Comparison of ENCODE assay signal across 26 cellular contexts in the genomic region with DNA sequence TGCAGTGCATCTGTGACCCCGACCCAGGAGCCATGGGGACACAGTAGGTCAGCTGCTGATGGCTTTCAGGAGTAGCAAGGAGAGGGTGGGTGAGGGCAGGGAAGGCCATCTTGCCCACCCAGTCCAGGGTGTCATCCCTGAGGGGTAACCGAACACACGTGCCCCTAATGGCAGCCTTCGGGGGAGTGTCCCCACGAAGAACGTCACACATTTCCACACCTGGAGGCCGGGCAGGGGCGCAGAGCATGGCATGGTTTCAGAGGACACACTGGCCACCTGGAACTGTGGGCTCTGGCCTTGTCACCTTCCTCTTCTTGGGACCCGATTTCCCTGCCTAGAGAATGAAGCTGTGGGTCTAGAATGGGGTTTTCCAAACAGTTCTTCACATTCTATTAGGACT. TPM values are rescaled to one million over a fixed set of nuclear protein-coding genes. Genes with fewer than 3 reads are reported as not detected.
DNase-seq lines count a peak whose midpoint lies in the region; ATAC-seq and TF ChIP-seq lines count a peak whose summit lies in the region.
"Had no signal": no experiment of that assay in that cellular context is flagged by ENCODE, and none has a peak within 500 bp of the region (broad histone marks: within the 10 kb centered on the region; RNA-seq: fewer than 3 reads in every experiment).

No MANE protein-coding gene starts in this region.

- peaks cover 6% of the 10 kb centered on the region for H3K27me3 Mint-ChIP-seq in endothelial cell (ENCODE audit: unreplicated experiment)
- no peaks in the 10 kb centered on the region for H3K27me3 Mint-ChIP-seq in activated CD8-positive, alpha-beta T cell treated with anti-CD3 and anti-CD28 coated beads for 36 hours
- H3K27me3 Mint-ChIP-seq: CD4-positive, alpha-beta T cell; CD8-positive, alpha-beta memory T cell had no signal

- H3K27me3 ChIP-seq in heart left ventricle, result no peaks in the 10 kb centered on the region
- no peaks in the 10 kb centered on the region for H3K27me3 ChIP-seq in osteoblast (ENCODE audit: insufficient read depth, low read length)
- H3K27me3 ChIP-seq: BE2C had no signal

- CTCF ChIA-PET in activated CD8-positive, alpha-beta T cell treated with anti-CD3 and anti-CD28 coated beads for 36 hours (lab: Charles Lee), result interaction anchor here (1.4 kb wide), 1 partner anchor 15 kb away, joined by 5 read pairs; no protein-coding TSS in a partner anchor

- H3K9me3 ChIP-seq in heart left ventricle, result no peaks in the 10 kb centered on the region
- no peaks in the 10 kb centered on the region for H3K9me3 ChIP-seq in osteoblast (ENCODE audit: low read depth, low read length)
- H3K9me3 ChIP-seq: A549, BE2C, HAP-1 had no signal

- H3K4me3 Mint-ChIP-seq in endothelial cell (ENCODE audit: unreplicated experiment), result no peak overlapping the region
- H3K4me3 Mint-ChIP-seq in activated CD8-positive, alpha-beta T cell treated with anti-CD3 and anti-CD28 coated beads for 36 hours, result no peak overlapping the region
- H3K4me3 Mint-ChIP-seq: CD14-positive monocyte; CD4-positive, alpha-beta T cell; CD8-positive, alpha-beta memory T cell; GM23338; HFFc6 had no signal

- POLR2A ChIA-PET in activated CD8-positive, alpha-beta T cell treated with anti-CD3 and anti-CD28 coated beads for 36 hours (lab: Charles Lee), result no interaction called here

- 81 to 94% (median 87%) methylated on average over 2 to 9 of the region's 9 CpGs for WGBS in heart left ventricle, 4 donors

- intact Hi-C loops in Right ventricle myocardium superior (cut with DNase I), result no loop called here
- intact Hi-C loops in heart left ventricle (cut with DNase I), result no loop called here
- intact Hi-C loops in activated CD8-positive, alpha-beta T cell treated with anti-CD3 and anti-CD28 coated beads for 36 hours (cut with micrococcal nuclease), result no loop called here

- H4K20me1 ChIP-seq in osteoblast (ENCODE audit: insufficient read depth, low read length), result no peaks in the 10 kb centered on the region

- no peak for TF ChIP-seq POLR2A in heart left ventricle (IDR thresholded peaks at IDR 0.05)

- no peaks in the 10 kb centered on the region for H3K79me2 ChIP-seq in osteoblast (ENCODE audit: insufficient read depth, low read length)

- DNase-seq in Right ventricle myocardium superior (peak; percentile 35), heart left ventricle (no peak), endothelial cell (ENCODE audit: low spot score) (no peak), osteoblast (ENCODE audit: insufficient read length, low spot score, missing footprints) (peak; percentile 58), NCI-H1092 treated with DMSO at 0.1 percent for 48 hours (lab: John Stamatoyannopoulos, UW) (no peak), GM20000 (ENCODE audit: low spot score) (no peak)
- no peak for DNase-seq in activated CD8-positive, alpha-beta T cell treated with anti-CD3 and anti-CD28 coated beads for 36 hours
- DNase-seq: ACHN; AML-193; BE2C; CD4-positive, alpha-beta T cell; CD8-positive, alpha-beta memory T cell; DMS 273 treated with DMSO at 0.1 percent for 48 hours; DMS79; EL; GDM1; HFFc6 had no signal

- ATAC-seq in Right ventricle myocardium superior (ENCODE audit: poor library complexity) (no peak), heart left ventricle (no peak), HG03432 (IDR thresholded peaks at IDR 0.05; ENCODE audit: unreplicated experiment) (no peak)
- ATAC-seq in activated CD8-positive, alpha-beta T cell treated with anti-CD3 and anti-CD28 coated beads for 36 hours, result no peak
- ATAC-seq: A549, GM12878, GM23338 had no signal

- H3K36me3 Mint-ChIP-seq in endothelial cell (ENCODE audit: low read depth, unreplicated experiment), result peaks cover 16% of the 10 kb centered on the region
- peaks cover 2% of the 10 kb centered on the region for H3K36me3 Mint-ChIP-seq in activated CD8-positive, alpha-beta T cell treated with anti-CD3 and anti-CD28 coated beads for 36 hours (ENCODE audit: low read depth)

- no peaks in the 10 kb centered on the region for H3K9me3 Mint-ChIP-seq in endothelial cell (ENCODE audit: unreplicated experiment)
- no peaks in the 10 kb centered on the region for H3K9me3 Mint-ChIP-seq in activated CD8-positive, alpha-beta T cell treated with anti-CD3 and anti-CD28 coated beads for 36 hours
- H3K9me3 Mint-ChIP-seq: CD4-positive, alpha-beta T cell; CD8-positive, alpha-beta memory T cell; GM23338; HFFc6 had no signal

- H3K4me1 Mint-ChIP-seq in endothelial cell (ENCODE audit: unreplicated experiment), result no peaks in the 10 kb centered on the region
- no peaks in the 10 kb centered on the region for H3K4me1 Mint-ChIP-seq in activated CD8-positive, alpha-beta T cell treated with anti-CD3 and anti-CD28 coated beads for 36 hours (ENCODE audit: low read depth)
- H3K4me1 Mint-ChIP-seq: CD14-positive monocyte; CD8-positive, alpha-beta memory T cell; GM23338 had no signal

- H3K36me3 ChIP-seq in heart left ventricle (peaks cover 0 to 39% (median 7%) of the 10 kb centered on the region in 9 donors), osteoblast (ENCODE audit: insufficient read depth, low read length) (no peaks in the 10 kb centered on the region)
- H3K36me3 ChIP-seq: BE2C, HAP-1 had no signal

- peak overlapping the region; percentile 70 for H3K27ac Mint-ChIP-seq in endothelial cell (ENCODE audit: unreplicated experiment)
- no peak overlapping the region for H3K27ac Mint-ChIP-seq in activated CD8-positive, alpha-beta T cell treated with anti-CD3 and anti-CD28 coated beads for 36 hours
- H3K27ac Mint-ChIP-seq: CD4-positive, alpha-beta T cell; CD8-positive, alpha-beta memory T cell; GM23338; HFFc6 had no signal

- H3K4me1 ChIP-seq in heart left ventricle, result peaks cover 0 to 14% (median 2%) of the 10 kb centered on the region in 12 donors
- H3K4me1 ChIP-seq in osteoblast (ENCODE audit: insufficient read depth, low read length), result peaks cover 4% of the 10 kb centered on the region
- H3K4me1 ChIP-seq: A549, HAP-1 had no signal

- H2AFZ ChIP-seq in osteoblast (ENCODE audit: low read length), result no peak overlapping the region
- H2AFZ ChIP-seq: GM23338 had no signal

- no peak for TF ChIP-seq CTCF in heart left ventricle (IDR thresholded peaks at IDR 0.05)
- no peak for TF ChIP-seq CTCF in endothelial cell (IDR thresholded peaks at IDR 0.05; ENCODE audit: unreplicated experiment)
- no peak for TF ChIP-seq CTCF in osteoblast (IDR thresholded peaks at IDR 0.05; ENCODE audit: extremely low read depth, low read depth, low read length)
- no peak for TF ChIP-seq CTCF in activated CD8-positive, alpha-beta T cell treated with anti-CD3 and anti-CD28 coated beads for 36 hours (IDR thresholded peaks at IDR 0.05)
- TF ChIP-seq CTCF in GM20000 (IDR thresholded peaks at IDR 0.05; ENCODE audit: extremely low read depth, missing control alignments), result no peak

- H3K27ac ChIP-seq in heart left ventricle (no peak overlapping the region), osteoblast (ENCODE audit: low read depth, low read length) (no peak overlapping the region)
- H3K27ac ChIP-seq: 22Rv1; A549; BLaER1 treated with 17β-estradiol and CSF1 and Interleukin-3, amounts not matched to agents 10 nM and 100 nM had no signal

- H3K4me2 ChIP-seq in osteoblast (ENCODE audit: insufficient read depth, low read length), result no peak overlapping the region
- H3K4me2 ChIP-seq: A549; BLaER1 treated with 17β-estradiol and CSF1 and Interleukin-3, amounts not matched to agents 10 nM and 100 nM; GM23338 had no signal

- no peak overlapping the region for H3K4me3 ChIP-seq in heart left ventricle
- H3K4me3 ChIP-seq in osteoblast (ENCODE audit: insufficient read depth, low read length), result no peak overlapping the region
- H3K4me3 ChIP-seq: A549; BLaER1 treated with 17β-estradiol and CSF1 and Interleukin-3, amounts not matched to agents 10 nM and 100 nM; GM12878; GM23338; HAP-1 had no signal

RNA-seq across cellular contexts. Expression of gene BAIAP2L2, which starts 19.4 kb away (rescaled TPM):
- 0.24 TPM for total RNA-seq in Right ventricle myocardium superior
- under 1 TPM in 8 of 9 donors, not detected in 1; 0.09 to 0.30 (median 0.22) TPM for total RNA-seq in heart left ventricle
- polyA plus RNA-seq in heart left ventricle, result under 1 TPM; 0.17 to 0.27 TPM
- total RNA-seq in endothelial cell (ENCODE audit: unreplicated experiment), result 0.77 TPM
- 0.88 and 1.1 TPM in 2 replicates for total RNA-seq in osteoblast
- total RNA-seq in activated CD8-positive, alpha-beta T cell treated with anti-CD3 and anti-CD28 coated beads for 36 hours, result under 1 TPM; 0.61 to 0.67 TPM
- total RNA-seq: H4 had no signal
- polyA plus RNA-seq: CD14-positive monocyte; CD8-positive, alpha-beta memory T cell had no signal

RNA-seq across cellular contexts. Expression of gene SLC16A8, which starts 45.9 kb away (rescaled TPM):
- total RNA-seq in Right ventricle myocardium superior (not detected), heart left ventricle (not detected), endothelial cell (ENCODE audit: unreplicated experiment) (not detected), osteoblast (not detected in 2 replicates)
- under 1 TPM in 1 of 2 donors, not detected in 1; 0.34 TPM for polyA plus RNA-seq in heart left ventricle
- not detected for total RNA-seq in activated CD8-positive, alpha-beta T cell treated with anti-CD3 and anti-CD28 coated beads for 36 hours
- total RNA-seq: CD4-positive, alpha-beta T cell; GM12878; H4; HFFc6 had no signal
- polyA plus RNA-seq: A549; CD14-positive monocyte; CD8-positive, alpha-beta memory T cell; GM12878 had no signal

RNA-seq across cellular contexts. Expression of gene PLA2G6, which starts 51.8 kb away (rescaled TPM):
- total RNA-seq in Right ventricle myocardium superior, result 12.0 TPM
- total RNA-seq in heart left ventricle, result 10 to 100 TPM in 6 of 9 donors, 1 to 10 TPM in 3; 6.1 to 17.9 (median 11.0) TPM
- polyA plus RNA-seq in heart left ventricle, result 10 to 100 TPM in 1 of 2 donors, 1 to 10 TPM in 1; 4.9 to 14.2 TPM
- 22.5 TPM for total RNA-seq in endothelial cell (ENCODE audit: unreplicated experiment)
- 12.3 and 17.7 TPM in 2 replicates for total RNA-seq in osteoblast
- total RNA-seq in activated CD8-positive, alpha-beta T cell treated with anti-CD3 and anti-CD28 coated beads for 36 hours, result 10 to 100 TPM; 52.4 to 53.6 TPM

Comparison
In these comparisons a context has a peak if more than half of its experiments do, and no peak if none do; other contexts are left out.
1. DNase-seq: peak in Right ventricle myocardium superior (single experiment) and osteoblast (single experiment); none in heart left ventricle (0 of 5), endothelial cell (single experiment), NCI-H1092 treated with DMSO at 0.1 percent for 48 hours (single experiment), activated CD8-positive, alpha-beta T cell treated with anti-CD3 and anti-CD28 coated beads for 36 hours (single experiment) and GM20000 (single experiment).